8 cellular contexts compared by ENCODE assay signal in the genomic region with DNA sequence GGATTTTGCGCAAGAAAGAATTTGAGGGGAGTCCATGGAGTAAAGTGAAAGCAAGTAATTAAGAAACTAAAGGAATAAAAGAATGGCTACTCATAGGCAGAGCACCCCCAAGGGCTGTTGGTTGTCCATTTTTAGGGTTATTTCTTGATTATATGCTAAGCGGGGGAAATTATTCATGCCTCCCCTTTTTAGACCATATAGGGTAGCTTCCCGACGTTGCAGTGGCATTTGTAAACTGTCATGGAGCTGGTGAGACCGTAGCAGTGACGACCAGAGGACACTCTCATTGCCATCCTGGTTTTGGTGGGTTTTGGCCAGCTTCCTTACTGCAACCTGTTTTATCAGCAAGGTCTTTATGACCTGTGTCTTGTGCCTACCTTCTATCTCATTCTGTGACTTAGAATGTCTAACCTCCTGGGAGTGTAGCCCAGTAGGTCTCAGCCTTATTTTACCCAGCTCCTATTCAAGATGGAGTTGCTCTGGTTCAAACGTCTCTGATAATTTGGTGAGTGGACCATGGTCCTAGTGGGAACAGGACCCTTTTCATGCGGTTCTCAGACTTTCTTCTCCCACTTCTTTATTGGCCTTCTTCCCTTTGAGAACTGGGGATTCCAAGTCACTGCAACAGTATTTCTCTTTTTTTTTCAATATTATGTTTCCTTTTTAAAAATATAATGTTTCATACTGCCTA. TPM values are rescaled to one million over a fixed set of nuclear protein-coding genes. Genes with fewer than 3 reads are reported as not detected.
DNase-seq lines count a peak whose midpoint lies in the region; ATAC-seq and TF ChIP-seq lines count a peak whose summit lies in the region.

No MANE protein-coding gene starts in this region.

- peaks cover 15% of the 10 kb centered on the region for H3K27me3 Mint-ChIP-seq in endodermal cell (ENCODE audit: insufficient read depth)

- peak overlapping the region; percentile 99 to 100 (median 100) for H3K27ac ChIP-seq in Peyer's patch
- H3K27ac ChIP-seq in endodermal cell (ENCODE audit: low read depth, low read length) = no peak overlapping the region
- H3K27ac ChIP-seq in rectal smooth muscle tissue (ENCODE audit: low read depth, low read length) = peak overlapping the region; percentile 99

- no peak for TF ChIP-seq POLR2A in Peyer's patch (IDR thresholded peaks at IDR 0.05)

- no peaks in the 10 kb centered on the region for H3K36me3 ChIP-seq in ES-I3 (ENCODE audit: insufficient read depth, low read length)
- H3K36me3 ChIP-seq in Peyer's patch = no peaks in the 10 kb centered on the region
- no peaks in the 10 kb centered on the region for H3K36me3 ChIP-seq in endodermal cell (ENCODE audit: control insufficient read depth, insufficient read depth, low read length)
- no peaks in the 10 kb centered on the region for H3K36me3 ChIP-seq in rectal smooth muscle tissue (ENCODE audit: control insufficient read depth, insufficient read depth, low read length)

- H3K27ac Mint-ChIP-seq in endodermal cell = no peak overlapping the region

- H3K4me3 Mint-ChIP-seq in endodermal cell = peak overlapping the region; percentile 79

- no peaks in the 10 kb centered on the region for H3K9me3 Mint-ChIP-seq in endodermal cell

- TF ChIP-seq CTCF in Peyer's patch (IDR thresholded peaks at IDR 0.05) (no peak), endodermal cell (conservative IDR thresholded peaks at IDR 0.05) (no peak)

- H3K4me1 Mint-ChIP-seq in endodermal cell = peaks cover 34% of the 10 kb centered on the region

- peak overlapping the region; percentile 95; the same call in 1 of the 2 replicates for H3K9ac ChIP-seq in ES-I3 (ENCODE audit: low read depth, low read length)
- H3K9ac ChIP-seq in endodermal cell (ENCODE audit: extremely low read depth, low read length, poor library complexity, severe bottlenecking) = no peak overlapping the region
- H3K9ac ChIP-seq in rectal smooth muscle tissue (ENCODE audit: low read length) = no peak overlapping the region

- H3K27me3 ChIP-seq in Peyer's patch (no peaks in the 10 kb centered on the region), endodermal cell (ENCODE audit: control insufficient read depth, insufficient read depth, low read length, poor library complexity, severe bottlenecking) (no peaks in the 10 kb centered on the region), rectal smooth muscle tissue (ENCODE audit: control insufficient read depth, insufficient read depth, low read length) (no peaks in the 10 kb centered on the region)

- WGBS in endodermal cell (ENCODE audit: insufficient coverage in 1 of 2, insufficient read length in 1 of 2), 2 experiments = 95 to 98% methylated on average over 7 to 8 of the region's 8 CpGs

- DNase-seq in Peyer's patch (no peak), endodermal cell (no peak), SIG-M5 treated with dmso at 0.1 percent for 504 hours (lab: John Stamatoyannopoulos, UW; ENCODE audit: unreplicated experiment) (no peak), CD1c-positive myeloid dendritic cell (ENCODE audit: extremely low spot score) (no peak), putamen (ENCODE audit: low spot score) (no peak)

- no peaks in the 10 kb centered on the region for H3K36me3 Mint-ChIP-seq in endodermal cell (ENCODE audit: low read depth)

- H3K4me1 ChIP-seq in ES-I3 (ENCODE audit: insufficient read depth, low read length) (no peaks in the 10 kb centered on the region; the same call in 1 of the 2 replicates), Peyer's patch (peaks cover 0 to 26% (median 0%) of the 10 kb centered on the region in 4 donors), endodermal cell (ENCODE audit: control insufficient read depth, insufficient read depth, low read length) (peaks cover 11% of the 10 kb centered on the region), rectal smooth muscle tissue (ENCODE audit: control insufficient read depth, insufficient read depth, low read length) (peaks cover 10% of the 10 kb centered on the region)

- ATAC-seq in HG03442 (IDR thresholded peaks at IDR 0.05; ENCODE audit: unreplicated experiment) = no peak

- H3K4me3 ChIP-seq in Peyer's patch (peak overlapping the region in 1 of 4 donors; percentile 90), endodermal cell (ENCODE audit: low read length) (no peak overlapping the region), rectal smooth muscle tissue (ENCODE audit: low read length) (peak overlapping the region; percentile 97)

- H3K9me3 ChIP-seq in ES-I3 (ENCODE audit: control insufficient read depth, insufficient read depth, low read length) (no peaks in the 10 kb centered on the region), Peyer's patch (no peaks in the 10 kb centered on the region), endodermal cell (ENCODE audit: control insufficient read depth, low read length) (no peaks in the 10 kb centered on the region)

RNA-seq across cellular contexts. Expression of a gene that starts 1.3 kb away (rescaled TPM):
- total RNA-seq in Peyer's patch (100 to 1,000 TPM in 2 of 4 donors, 10 to 100 TPM in 2; 33.8 to 137 (median 93.9) TPM), endodermal cell (10 to 100 TPM; 11.7 to 22.6 TPM)
- 12.4 TPM for polyA plus RNA-seq in endodermal cell (2013, experiment 1 of 2)
- 14.7 TPM for polyA plus RNA-seq in endodermal cell (2013, experiment 2 of 2)
